In the genomic region with DNA sequence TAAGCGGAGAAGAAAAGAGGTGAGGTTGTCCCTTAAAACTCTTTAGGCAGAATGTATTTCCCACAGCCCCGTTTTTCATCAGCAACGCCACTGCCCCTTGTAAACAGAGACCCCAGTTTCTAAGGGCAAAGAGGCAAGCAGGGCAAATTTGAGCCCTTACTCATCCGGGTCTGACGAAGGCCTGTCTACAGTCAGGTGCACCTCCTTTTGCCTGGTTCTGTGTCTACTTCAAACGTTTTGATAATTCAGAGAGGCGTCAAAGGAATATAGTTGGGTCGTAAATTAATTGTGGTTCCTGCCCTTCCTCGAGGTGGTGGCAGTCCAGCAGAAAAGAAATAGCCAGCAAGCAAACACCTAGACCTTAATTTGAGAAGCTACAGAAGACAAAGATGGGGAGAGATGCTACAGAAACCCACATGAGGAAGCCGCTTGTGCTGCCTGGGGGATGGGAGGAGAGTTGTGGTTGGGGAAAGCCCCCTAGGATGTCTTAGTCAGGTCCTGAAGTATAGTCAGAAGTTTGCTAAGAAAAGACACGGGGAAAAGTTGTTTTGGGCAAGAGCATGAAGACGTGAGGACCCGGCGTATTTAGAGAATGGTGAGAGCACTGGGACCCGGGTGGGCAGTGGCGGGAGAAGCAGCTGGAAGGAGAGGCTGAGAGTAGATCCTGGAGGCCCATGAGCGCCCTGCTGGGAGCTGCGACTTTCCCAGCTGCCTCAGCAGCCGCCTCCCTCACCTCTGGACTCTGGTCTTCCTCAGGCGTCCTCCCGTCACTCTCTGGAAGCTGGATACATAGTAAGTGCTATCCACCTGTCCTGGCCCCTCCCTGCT, we compare ENCODE assay signal across 8 cellular contexts. TPM values are rescaled to one million over a fixed set of nuclear protein-coding genes. Genes with fewer than 3 reads are reported as not detected.
A peak's percentile ranks its signal among the peaks of the same experiment; 100 is the strongest.
DNase-seq lines count a peak whose midpoint lies in the region; ATAC-seq and TF ChIP-seq lines count a peak whose summit lies in the region.

No MANE protein-coding gene starts in this region.

- H3K4me3 ChIP-seq in heart right ventricle (peak overlapping the region; percentile 64 to 91 (median 82)), esophagus muscularis mucosa (peak overlapping the region; percentile 71 to 95 (median 90)), skeletal muscle satellite cell (ENCODE audit: low read length) (peak overlapping the region; percentile 95)

- TF ChIP-seq CTCF in heart right ventricle (IDR thresholded peaks at IDR 0.05): no peak
- no peak for TF ChIP-seq CTCF in esophagus muscularis mucosa (IDR thresholded peaks at IDR 0.05)

- no peak for ATAC-seq in heart right ventricle
- no peak for ATAC-seq in Right ventricle myocardium inferior
- no peak for ATAC-seq in GM18498 (IDR thresholded peaks at IDR 0.05; ENCODE audit: unreplicated experiment)

- TF ChIP-seq POLR2A in esophagus muscularis mucosa (IDR thresholded peaks at IDR 0.05; ENCODE audit: low read depth): no peak

- H3K27me3 ChIP-seq in heart right ventricle (no peaks in the 10 kb centered on the region), esophagus muscularis mucosa (no peaks in the 10 kb centered on the region), skeletal muscle satellite cell (ENCODE audit: control insufficient read depth, insufficient read depth, low read length) (no peaks in the 10 kb centered on the region)

- DNase-seq in heart right ventricle: no peak
- no peak for DNase-seq in Right ventricle myocardium inferior (ENCODE audit: missing footprints)
- peak; percentile 66 for DNase-seq in activated CD8-positive, alpha-beta memory T cell treated with anti-CD3 and anti-CD28 coated beads, Interleukin-2, amount 50 U/mL, for 24 hours (ENCODE audit: extremely low read depth)
- DNase-seq in esophagus muscularis mucosa (ENCODE audit: extremely low spot score): no peak
- DNase-seq in NCI-H1048 (lab: John Stamatoyannopoulos, UW): no peak
- no peak for DNase-seq in mucosa of gallbladder (ENCODE audit: low spot score)

- H3K9ac ChIP-seq in skeletal muscle satellite cell (ENCODE audit: low read depth, low read length): peak overlapping the region; percentile 98

- TF ChIP-seq EP300 in esophagus muscularis mucosa (IDR thresholded peaks at IDR 0.05): no peak

- H3K9me3 ChIP-seq in heart right ventricle: no peaks in the 10 kb centered on the region
- H3K9me3 ChIP-seq in esophagus muscularis mucosa: no peaks in the 10 kb centered on the region
- H3K9me3 ChIP-seq in skeletal muscle satellite cell (replicated peaks; ENCODE audit: low read length): no peaks in the 10 kb centered on the region

- peak overlapping the region; percentile 88 for H3K4me2 ChIP-seq in skeletal muscle satellite cell (ENCODE audit: low read length)

- intact Hi-C loops in heart right ventricle (cut with DNase I) (loop anchor here in 1 of 10 donors (2.0 kb wide), 1 partner anchor 32 kb away; no protein-coding TSS in a partner anchor), Right ventricle myocardium inferior (cut with DNase I) (loop anchor here (5.0 kb wide), 1 partner anchor 37 kb away; the partner anchor contains the start of gene SRCAP), esophagus muscularis mucosa (cut with DNase I) (loop anchor here (5.0 kb wide), 1 partner anchor 37 kb away; the partner anchor contains the start of gene SRCAP)

- WGBS in heart right ventricle, 2 donors: 49 to 54% methylated on average over 21 of the region's 21 CpGs
- 46% methylated on average over 21 of the region's 21 CpGs for WGBS in esophagus muscularis mucosa

- H3K4me1 ChIP-seq in heart right ventricle (peaks cover 18 to 55% (median 52%) of the 10 kb centered on the region in 9 donors), esophagus muscularis mucosa (peaks cover 32 to 79% (median 68%) of the 10 kb centered on the region in 4 donors), skeletal muscle satellite cell (ENCODE audit: control insufficient read depth, insufficient read depth, low read length) (peaks cover 23% of the 10 kb centered on the region)

- H3K27ac ChIP-seq in heart right ventricle (peak overlapping the region in 9 of 10 donors; percentile 94 to 99 (median 97)), esophagus muscularis mucosa (replicated peaks in 1 of 4) (peak overlapping the region; percentile 92 to 99 (median 98))

- H3K36me3 ChIP-seq in heart right ventricle (peaks cover 0 to 67% (median 47%) of the 10 kb centered on the region in 9 donors), esophagus muscularis mucosa (peaks cover 40 to 65% (median 62%) of the 10 kb centered on the region in 4 donors), skeletal muscle satellite cell (ENCODE audit: insufficient read depth, low read length) (peaks cover 58% of the 10 kb centered on the region)

RNA-seq across cellular contexts. Expression of gene FBRS, which starts 2.4 kb away (rescaled TPM):
- total RNA-seq in heart right ventricle (10 to 100 TPM; 24.6 to 38.5 (median 27.5) TPM), Right ventricle myocardium inferior (31.0 TPM), esophagus muscularis mucosa (10 to 100 TPM; 26.2 to 63.4 (median 37.8) TPM), mucosa of gallbladder (84.9 TPM)
- polyA plus RNA-seq in heart right ventricle: 10 to 100 TPM; 30.5 to 40.2 TPM
- 9.9 and 22.1 TPM in 2 replicates for total RNA-seq in skeletal muscle satellite cell (2012; rRNA removed)

RNA-seq across cellular contexts. Expression of gene PRR14, which starts 9.9 kb away (rescaled TPM):
- total RNA-seq in heart right ventricle (10 to 100 TPM in 9 of 10 donors, 1 to 10 TPM in 1; 9.9 to 23.9 (median 16.7) TPM), Right ventricle myocardium inferior (18.2 TPM), esophagus muscularis mucosa (10 to 100 TPM; 30.3 to 54.0 (median 41.2) TPM), mucosa of gallbladder (68.9 TPM)
- 10 to 100 TPM; 26.8 to 58.1 TPM for polyA plus RNA-seq in heart right ventricle
- total RNA-seq in skeletal muscle satellite cell (2012; rRNA removed): 3.8 and 6.8 TPM in 2 replicates

RNA-seq across cellular contexts. Expression of gene SRCAP, which starts 38.3 kb away (rescaled TPM):
- total RNA-seq in heart right ventricle (10 to 100 TPM; 40.1 to 60.6 (median 46.7) TPM), Right ventricle myocardium inferior (39.7 TPM), esophagus muscularis mucosa (10 to 100 TPM; 31.6 to 59.3 (median 41.0) TPM), mucosa of gallbladder (89.5 TPM)
- 10 to 100 TPM in 1 of 2 donors, 1 to 10 TPM in 1; 2.6 to 26.3 TPM for polyA plus RNA-seq in heart right ventricle
- 12.4 and 12.7 TPM in 2 replicates for total RNA-seq in skeletal muscle satellite cell (2012; rRNA removed)

RNA-seq across cellular contexts. Expression of gene ZNF689, which starts 50.4 kb away (rescaled TPM):
- total RNA-seq in heart right ventricle: 1 to 10 TPM; 4.0 to 7.4 (median 5.6) TPM
- polyA plus RNA-seq in heart right ventricle: 1 to 10 TPM; 2.7 to 3.1 TPM
- 4.2 TPM for total RNA-seq in Right ventricle myocardium inferior
- 10 to 100 TPM in 3 of 4 donors, 1 to 10 TPM in 1; 9.1 to 14.5 (median 13.9) TPM for total RNA-seq in esophagus muscularis mucosa
- total RNA-seq in skeletal muscle satellite cell (2012; rRNA removed): 4.4 and 6.1 TPM in 2 replicates
- 13.6 TPM for total RNA-seq in mucosa of gallbladder
